Comparison of ENCODE assay signal across 1 cellular context in the genomic region with DNA sequence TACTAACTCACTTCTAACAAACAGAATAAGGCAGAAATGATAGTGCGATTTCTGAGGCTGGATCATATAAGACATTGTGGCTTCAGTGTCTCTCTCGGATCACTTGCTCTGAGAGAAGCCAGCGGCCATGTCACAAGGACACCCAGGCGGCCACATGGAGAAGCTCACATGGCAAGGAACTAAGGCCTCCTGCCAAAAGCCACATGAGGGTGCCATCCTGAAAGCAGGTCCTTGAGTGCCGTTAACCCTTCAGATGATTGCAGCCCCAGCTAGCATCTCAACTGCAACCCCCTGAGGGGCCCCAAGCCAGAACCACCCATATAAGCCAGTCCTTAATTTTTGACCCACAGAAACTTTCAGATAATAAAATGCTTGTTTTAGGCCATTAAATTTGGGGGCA.
TF ChIP-seq lines count a peak whose summit lies in the region.

No MANE protein-coding gene starts in this region.

TF ChIP-seq in A549, 52 proteins besides CTCF, POLR2A, EP300 and RAD21 (continued from another document):
- TF ChIP-seq, protein P1, sequence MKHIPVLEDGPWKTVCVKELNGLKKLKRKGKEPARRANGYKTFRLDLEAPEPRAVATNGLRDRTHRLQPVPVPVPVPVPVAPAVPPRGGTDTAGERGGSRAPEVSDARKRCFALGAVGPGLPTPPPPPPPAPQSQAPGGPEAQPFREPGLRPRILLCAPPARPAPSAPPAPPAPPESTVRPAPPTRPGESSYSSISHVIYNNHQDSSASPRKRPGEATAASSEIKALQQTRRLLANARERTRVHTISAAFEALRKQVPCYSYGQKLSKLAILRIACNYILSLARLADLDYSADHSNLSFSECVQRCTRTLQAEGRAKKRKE (CRISPR knock-in tag; IDR thresholded peaks at IDR 0.05; ENCODE audit: low read depth), result no peak
- no peak for TF ChIP-seq BHLHE40 (IDR thresholded peaks at IDR 0.05; ENCODE audit: low read depth, low read length)
- TF ChIP-seq, protein P2, sequence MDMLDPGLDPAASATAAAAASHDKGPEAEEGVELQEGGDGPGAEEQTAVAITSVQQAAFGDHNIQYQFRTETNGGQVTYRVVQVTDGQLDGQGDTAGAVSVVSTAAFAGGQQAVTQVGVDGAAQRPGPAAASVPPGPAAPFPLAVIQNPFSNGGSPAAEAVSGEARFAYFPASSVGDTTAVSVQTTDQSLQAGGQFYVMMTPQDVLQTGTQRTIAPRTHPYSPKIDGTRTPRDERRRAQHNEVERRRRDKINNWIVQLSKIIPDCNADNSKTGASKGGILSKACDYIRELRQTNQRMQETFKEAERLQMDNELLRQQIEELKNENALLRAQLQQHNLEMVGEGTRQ (IDR thresholded peaks at IDR 0.05), result no peak
- TF ChIP-seq HOXB13 (CRISPR knock-in tag; IDR thresholded peaks at IDR 0.05; ENCODE audit: low read depth), result no peak
- no peak for TF ChIP-seq ESRRA (IDR thresholded peaks at IDR 0.05; ENCODE audit: borderline replicate concordance, low read length)
- TF ChIP-seq HOXA7 (CRISPR knock-in tag; IDR thresholded peaks at IDR 0.05), result no peak
- no peak for TF ChIP-seq HEYL (CRISPR knock-in tag; IDR thresholded peaks at IDR 0.05)
- TF ChIP-seq, protein P3, sequence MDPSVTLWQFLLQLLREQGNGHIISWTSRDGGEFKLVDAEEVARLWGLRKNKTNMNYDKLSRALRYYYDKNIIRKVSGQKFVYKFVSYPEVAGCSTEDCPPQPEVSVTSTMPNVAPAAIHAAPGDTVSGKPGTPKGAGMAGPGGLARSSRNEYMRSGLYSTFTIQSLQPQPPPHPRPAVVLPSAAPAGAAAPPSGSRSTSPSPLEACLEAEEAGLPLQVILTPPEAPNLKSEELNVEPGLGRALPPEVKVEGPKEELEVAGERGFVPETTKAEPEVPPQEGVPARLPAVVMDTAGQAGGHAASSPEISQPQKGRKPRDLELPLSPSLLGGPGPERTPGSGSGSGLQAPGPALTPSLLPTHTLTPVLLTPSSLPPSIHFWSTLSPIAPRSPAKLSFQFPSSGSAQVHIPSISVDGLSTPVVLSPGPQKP (IDR thresholded peaks at IDR 0.05; ENCODE audit: low read depth, low read length), result no peak
- no peak for TF ChIP-seq SREBF2 (IDR thresholded peaks at IDR 0.05)
- no peak for TF ChIP-seq CHD2 (IDR thresholded peaks at IDR 0.05; ENCODE audit: low read length, partially characterized antibody)
- no peak for TF ChIP-seq CHD4 (IDR thresholded peaks at IDR 0.05; ENCODE audit: borderline replicate concordance)
- TF ChIP-seq TP53 (CRISPR knock-in tag; IDR thresholded peaks at IDR 0.05), result no peak
- TF ChIP-seq CBX2 (IDR thresholded peaks at IDR 0.05; ENCODE audit: borderline replicate concordance, low read depth), result no peak
TF ChIP-seq in A549: peak in this region for 0.
